In genomic region chr17:79990051-79990592, GRCh38 we compare ENCODE assay signal across 1 cellular context.
TF ChIP-seq lines count a peak whose summit lies in the region.

No MANE protein-coding gene starts in this region.

TF ChIP-seq in HepG2, 621 proteins besides CTCF, POLR2A, EP300 and RAD21 (continued from another document and continues in another):
- peak; percentile 64 for TF ChIP-seq ZNF574 (CRISPR knock-in tag; IDR thresholded peaks at IDR 0.05)
- TF ChIP-seq SMAD1 (CRISPR knock-in tag; IDR thresholded peaks at IDR 0.05; ENCODE audit: borderline replicate concordance, low read depth), result 0 out of 2 replicates have a peak, but pooled peaks have one; percentile 56
- no peak for TF ChIP-seq ZNF570 (CRISPR knock-in tag; IDR thresholded peaks at IDR 0.05; ENCODE audit: borderline replicate concordance)
- TF ChIP-seq JUN (CRISPR knock-in tag; IDR thresholded peaks at IDR 0.05), result no peak; the same call in 1 of the 2 replicates
- peak; percentile 3 for TF ChIP-seq ZNF407 (CRISPR knock-in tag; IDR thresholded peaks at IDR 0.05; ENCODE audit: not compliant biosample characterization)
- no peak for TF ChIP-seq ZBTB46 (CRISPR knock-in tag; IDR thresholded peaks at IDR 0.05; ENCODE audit: borderline replicate concordance)
- TF ChIP-seq CENPBD1 (CRISPR knock-in tag; IDR thresholded peaks at IDR 0.05; ENCODE audit: borderline replicate concordance, low read depth), result no peak
- 0 out of 2 replicates have a peak, but pooled peaks have one; percentile 18 for TF ChIP-seq ZNF124 (CRISPR knock-in tag; IDR thresholded peaks at IDR 0.05)
- no peak for TF ChIP-seq CHCHD3 (CRISPR knock-in tag; IDR thresholded peaks at IDR 0.05)
- TF ChIP-seq ZMYM2 (CRISPR knock-in tag; IDR thresholded peaks at IDR 0.05), result no peak
- TF ChIP-seq ZNF331 (CRISPR knock-in tag; IDR thresholded peaks at IDR 0.05), result peak; percentile 86
- no peak for TF ChIP-seq TOE1 (CRISPR knock-in tag; IDR thresholded peaks at IDR 0.05)
- no peak for TF ChIP-seq TAF1 (CRISPR knock-in tag; IDR thresholded peaks at IDR 0.05)
- TF ChIP-seq ARNTL (CRISPR knock-in tag; IDR thresholded peaks at IDR 0.05), result peak; percentile 86
- TF ChIP-seq TOPORS (CRISPR knock-in tag; IDR thresholded peaks at IDR 0.05), result no peak
- no peak for TF ChIP-seq FUBP1 (CRISPR knock-in tag; IDR thresholded peaks at IDR 0.05; ENCODE audit: borderline replicate concordance)
- TF ChIP-seq ZFP36 (IDR thresholded peaks at IDR 0.05; ENCODE audit: borderline replicate concordance, low read depth, low read length, partially characterized antibody), result no peak
- TF ChIP-seq ZBTB49 (CRISPR knock-in tag; IDR thresholded peaks at IDR 0.05; ENCODE audit: borderline replicate concordance), result no peak
- TF ChIP-seq XRCC5 (optimal IDR thresholded peaks at IDR 0.05; ENCODE audit: low read length), result no peak
- TF ChIP-seq ZFP36L2 (CRISPR knock-in tag; IDR thresholded peaks at IDR 0.05), result no peak
- TF ChIP-seq CSRNP2 (CRISPR knock-in tag; conservative IDR thresholded peaks at IDR 0.05; ENCODE audit: low read depth), result no peak
- TF ChIP-seq ZNF691 (CRISPR knock-in tag; IDR thresholded peaks at IDR 0.05; ENCODE audit: borderline replicate concordance, low read depth), result peak; percentile 36
- TF ChIP-seq ZNF431 (CRISPR knock-in tag; IDR thresholded peaks at IDR 0.05; ENCODE audit: borderline replicate concordance, low read depth), result no peak
- TF ChIP-seq POLR2AphosphoS5 (IDR thresholded peaks at IDR 0.05; ENCODE audit: low read depth, low read length), result no peak
- no peak for TF ChIP-seq ATRX (CRISPR knock-in tag; IDR thresholded peaks at IDR 0.05; ENCODE audit: borderline replicate concordance)
- TF ChIP-seq AGO2 (optimal IDR thresholded peaks at IDR 0.05; ENCODE audit: low read depth, low read length), result peak; percentile 77
- no peak for TF ChIP-seq CBX1 (IDR thresholded peaks at IDR 0.05; ENCODE audit: low read depth)
- TF ChIP-seq HNRNPLL (IDR thresholded peaks at IDR 0.05; ENCODE audit: low read depth, low read length, poor library complexity, severe bottlenecking), result peak; percentile 40
- TF ChIP-seq ZNF513 (CRISPR knock-in tag; conservative IDR thresholded peaks at IDR 0.05), result no peak
- 0 out of 2 replicates have a peak, but pooled peaks have one; percentile 14 for TF ChIP-seq ZNF230 (CRISPR knock-in tag; IDR thresholded peaks at IDR 0.05)
- no peak for TF ChIP-seq ZNF773 (CRISPR knock-in tag; IDR thresholded peaks at IDR 0.05; ENCODE audit: borderline replicate concordance)
- TF ChIP-seq RXRB (CRISPR knock-in tag; IDR thresholded peaks at IDR 0.05; ENCODE audit: borderline replicate concordance), result peak; percentile 86
- TF ChIP-seq ZNF225 (CRISPR knock-in tag; IDR thresholded peaks at IDR 0.05), result no peak
- TF ChIP-seq ESRRA (CRISPR knock-in tag; IDR thresholded peaks at IDR 0.05; ENCODE audit: low read depth), result no peak
- peak; percentile 16; the same call in 1 of the 2 replicates for TF ChIP-seq PHF8 (CRISPR knock-in tag; IDR thresholded peaks at IDR 0.05)
- no peak for TF ChIP-seq MZF1 (CRISPR knock-in tag; IDR thresholded peaks at IDR 0.05; ENCODE audit: borderline replicate concordance)
- TF ChIP-seq ZNF841 (CRISPR knock-in tag; IDR thresholded peaks at IDR 0.05; ENCODE audit: borderline replicate concordance), result no peak
- no peak for TF ChIP-seq ZNF775 (CRISPR knock-in tag; IDR thresholded peaks at IDR 0.05; ENCODE audit: borderline replicate concordance)
